Comparison of ENCODE assay signal across 30 cellular contexts in genomic region chr20:44274303-44275017, GRCh38. TPM values are rescaled to one million over a fixed set of nuclear protein-coding genes. Genes with fewer than 3 reads are reported as not detected.
"Had no signal": no experiment of that assay in that cellular context is flagged by ENCODE, and none has a peak within 500 bp of the region (broad histone marks: within the 10 kb centered on the region; RNA-seq: fewer than 3 reads in every experiment).

No MANE protein-coding gene starts in this region.

- DNase-seq: activated B cell treated with CpG ODN at 0.5 μM for 24 hours; activated CD4-positive, alpha-beta memory T cell treated with anti-CD3 and anti-CD28 coated beads, Interleukin-2, amount 10 ng/mL, durations not matched to agents 7 days and 5 days; activated CD4-positive, alpha-beta T cell treated with anti-CD3 and anti-CD28 coated beads for 4 hours; activated CD4-positive, alpha-beta T cell treated with anti-CD3 and anti-CD28 coated beads, Interleukin-2, amount 10 ng/mL, durations not matched to agents 24 days and 14 days; activated CD4-positive, alpha-beta T cell treated with anti-CD3 and anti-CD28 coated beads, Interleukin-2, amount 50 U/mL, for 48 hours; activated CD4-positive, CD25-positive, alpha-beta regulatory T cell treated with anti-CD3 and anti-CD28 coated beads, Interleukin-2, amount 50 U/mL, for 72 hours; activated CD8-positive, alpha-beta memory T cell treated with anti-CD3 and anti-CD28 coated beads for 24 hours; activated CD8-positive, alpha-beta memory T cell treated with anti-CD3 and anti-CD28 coated beads, Interleukin-2, amount 50 U/mL, for 48 hours; activated CD8-positive, alpha-beta T cell treated with anti-CD3 and anti-CD28 coated beads, Interleukin-2, amount 10 ng/mL, durations not matched to agents 7 days and 5 days; activated effector memory CD4-positive, alpha-beta T cell treated with Interleukin-2 at 50 U/mL for 16 hours; activated gamma-delta T cell; activated naive CD4-positive, alpha-beta T cell treated with anti-CD3 and anti-CD28 coated beads, Interleukin-2, amount 10 ng/mL, durations not matched to agents 7 days and 5 days; activated naive CD4-positive, alpha-beta T cell treated with Interleukin-2 at 50 U/mL for 16 hours; activated naive CD8-positive, alpha-beta T cell treated with anti-CD3 and anti-CD28 coated beads, Interleukin-2, amount 10 ng/mL, durations not matched to agents 7 days and 5 days; activated naive CD8-positive, alpha-beta T cell treated with anti-CD3 and anti-CD28 coated beads, Interleukin-2, amount 50 U/mL, for 24 hours; activated T-cell treated with anti-CD3 and anti-CD28 coated beads, Interleukin-2, amount 50 U/mL, for 24 hours; activated T-cell treated with anti-CD3 and anti-CD28 coated beads, Interleukin-2, amount 50 U/mL, for 48 hours; amygdala; anterior cingulate cortex; caudate nucleus; cerebellar nuclear complex; T-helper 1 cell; T-helper 9 cell had no signal

- H3K9me3 ChIP-seq: ascending aorta had no signal

- H3K4me1 ChIP-seq: ascending aorta had no signal

- H3K36me3 ChIP-seq: cardiac muscle cell had no signal

- H3K4me3 ChIP-seq: ascending aorta, cardiac muscle cell had no signal

- H3K27ac ChIP-seq: ascending aorta, cardiac muscle cell, VCaP had no signal

- FAIRE-seq: bronchial epithelial cell, TTC549 had no signal

- ATAC-seq: activated CD8-positive, alpha-beta T cell treated with anti-CD3 and anti-CD28 coated beads, Interleukin-2, amount 10 ng/mL, durations not matched to agents 7 days and 5 days; activated naive CD8-positive, alpha-beta T cell treated with anti-CD3 and anti-CD28 coated beads, Interleukin-2, amount 50 U/mL, for 24 hours had no signal

- H3K27me3 ChIP-seq: ascending aorta, cardiac muscle cell had no signal

RNA-seq across cellular contexts. Expression of gene GDAP1L1, which starts 27.4 kb away (rescaled TPM):
- total RNA-seq: activated B cell treated with CpG ODN at 0.5 μM for 24 hours; activated CD4-positive, alpha-beta memory T cell treated with anti-CD3 and anti-CD28 coated beads, Interleukin-2, amount 10 ng/mL, durations not matched to agents 7 days and 5 days; activated CD4-positive, alpha-beta T cell treated with anti-CD3 and anti-CD28 coated beads, Interleukin-2, amount 10 ng/mL, durations not matched to agents 24 days and 14 days; activated CD8-positive, alpha-beta memory T cell treated with anti-CD3 and anti-CD28 coated beads, Interleukin-2, amount 10 ng/mL, durations not matched to agents 7 days and 5 days; activated CD8-positive, alpha-beta T cell treated with anti-CD3 and anti-CD28 coated beads, Interleukin-2, amount 10 ng/mL, durations not matched to agents 7 days and 5 days; activated naive CD8-positive, alpha-beta T cell treated with anti-CD3 and anti-CD28 coated beads, Interleukin-2, amount 10 ng/mL, durations not matched to agents 7 days and 5 days; activated T-helper 2 cell treated with anti-CD3 and anti-CD28 coated beads, Interferon-gamma antibody, Interleukin-2, Interleukin-4, amounts not matched to agents 10 μg/mL and 5 μg/mL and 100 μg/mL, durations not matched to agents 14 hours and 24 hours and 36 hours; ascending aorta; bronchial epithelial cell had no signal
